1 cellular context compared by ENCODE assay signal in genomic region chr17:40480501-40481003, GRCh38.
A peak's percentile ranks its signal among the peaks of the same experiment; 100 is the strongest.
TF ChIP-seq lines count a peak whose summit lies in the region.

No MANE protein-coding gene starts in this region.

TF ChIP-seq in HepG2, 621 proteins besides CTCF, POLR2A, EP300 and RAD21 (continued from another document and continues in another):
- TF ChIP-seq ZNF687 (CRISPR knock-in tag; IDR thresholded peaks at IDR 0.05) (no peak; the same call in 1 of the 2 replicates), NR0B2 (CRISPR knock-in tag; IDR thresholded peaks at IDR 0.05) (no peak), POGK (CRISPR knock-in tag; conservative IDR thresholded peaks at IDR 0.05) (no peak), SPEN (CRISPR knock-in tag; IDR thresholded peaks at IDR 0.05; ENCODE audit: low read depth) (no peak), SNAI1 (CRISPR knock-in tag; IDR thresholded peaks at IDR 0.05; ENCODE audit: borderline replicate concordance) (no peak), ZNF720 (CRISPR knock-in tag; IDR thresholded peaks at IDR 0.05) (no peak), NCOA2 (CRISPR knock-in tag; IDR thresholded peaks at IDR 0.05) (peak; percentile 19; the same call in 1 of the 2 replicates), GPN1 (CRISPR knock-in tag; IDR thresholded peaks at IDR 0.05; ENCODE audit: borderline replicate concordance) (no peak), ARID4A (CRISPR knock-in tag; IDR thresholded peaks at IDR 0.05; ENCODE audit: borderline replicate concordance) (no peak), GPBP1L1 (CRISPR knock-in tag; IDR thresholded peaks at IDR 0.05) (no peak), ATF4 (CRISPR knock-in tag; IDR thresholded peaks at IDR 0.05) (no peak), ZNF331 (CRISPR knock-in tag; IDR thresholded peaks at IDR 0.05) (no peak), ZNF501 (CRISPR knock-in tag; IDR thresholded peaks at IDR 0.05) (no peak), XRCC5 (optimal IDR thresholded peaks at IDR 0.05; ENCODE audit: low read length) (no peak), NCOA1 (CRISPR knock-in tag; IDR thresholded peaks at IDR 0.05) (no peak), ZNF891 (CRISPR knock-in tag; IDR thresholded peaks at IDR 0.05) (no peak), ZBTB10 (CRISPR knock-in tag; IDR thresholded peaks at IDR 0.05; ENCODE audit: borderline replicate concordance) (no peak; the same call in 1 of the 2 replicates), CBX2 (IDR thresholded peaks at IDR 0.05; ENCODE audit: low read depth, low read length) (no peak), CBX2 (CRISPR knock-in tag; IDR thresholded peaks at IDR 0.05; ENCODE audit: low read depth) (no peak), THAP7 (CRISPR knock-in tag; IDR thresholded peaks at IDR 0.05) (no peak), NR1H2 (CRISPR knock-in tag; IDR thresholded peaks at IDR 0.05; ENCODE audit: borderline replicate concordance, low read depth) (no peak), PITX1 (CRISPR knock-in tag; IDR thresholded peaks at IDR 0.05) (0 out of 2 replicates have a peak, but pooled peaks have one; percentile 26), MTF1 (CRISPR knock-in tag; IDR thresholded peaks at IDR 0.05) (no peak), ATF2 (CRISPR knock-in tag; IDR thresholded peaks at IDR 0.05) (no peak), RXRA (CRISPR knock-in tag; IDR thresholded peaks at IDR 0.05) (peak; percentile 44; the same call in 1 of the 2 replicates), ISL2 (CRISPR knock-in tag; IDR thresholded peaks at IDR 0.05) (no peak), ATF3 (CRISPR knock-in tag; IDR thresholded peaks at IDR 0.05) (0 out of 2 replicates have a peak, but pooled peaks have one; percentile 29), HOXA5 (CRISPR knock-in tag; IDR thresholded peaks at IDR 0.05) (no peak), GMEB1 (CRISPR knock-in tag; IDR thresholded peaks at IDR 0.05; ENCODE audit: borderline replicate concordance) (no peak), ZNF780A (CRISPR knock-in tag; IDR thresholded peaks at IDR 0.05) (no peak), TFAP4 (IDR thresholded peaks at IDR 0.05; ENCODE audit: borderline replicate concordance, low read depth) (no peak), U2AF2 (IDR thresholded peaks at IDR 0.05; ENCODE audit: low read depth, low read length) (no peak), NAIF1 (CRISPR knock-in tag; IDR thresholded peaks at IDR 0.05; ENCODE audit: borderline replicate concordance) (no peak), SP1 (IDR thresholded peaks at IDR 0.05) (no peak), SP1 (CRISPR knock-in tag; IDR thresholded peaks at IDR 0.05) (no peak)
